Comparison of ENCODE assay signal across 17 cellular contexts in genomic region chr13:27012482-27013197, GRCh38.
DNase-seq lines count a peak whose midpoint lies in the region; ATAC-seq, FAIRE-seq and TF ChIP-seq lines count a peak whose summit lies in the region.
"Had no signal": no experiment of that assay in that cellular context is flagged by ENCODE, and none has a peak within 500 bp of the region (broad histone marks: within the 10 kb centered on the region; RNA-seq: fewer than 3 reads in every experiment).

No MANE protein-coding gene starts in this region.

- H3K27me3 ChIP-seq in RWPE2 (ENCODE audit: insufficient read depth, poor library complexity, severe bottlenecking) = no peaks in the 10 kb centered on the region
- no peaks in the 10 kb centered on the region for H3K27me3 ChIP-seq in naive thymus-derived CD4-positive, alpha-beta T cell (ENCODE audit: control insufficient read depth in 2 of 2, insufficient read depth in 2 of 2, low read length in 2 of 2)
- H3K27me3 ChIP-seq: dorsolateral prefrontal cortex, testis had no signal

- no peak for TF ChIP-seq CTCF in RWPE2 (IDR thresholded peaks at IDR 0.05; ENCODE audit: poor library complexity, severe bottlenecking)

- no peaks in the 10 kb centered on the region for H3K9me3 ChIP-seq in RWPE2 (ENCODE audit: severe bottlenecking)
- no peaks in the 10 kb centered on the region for H3K9me3 ChIP-seq in naive thymus-derived CD4-positive, alpha-beta T cell (ENCODE audit: control insufficient read depth in 2 of 3, low read length in 3 of 3)
- H3K9me3 ChIP-seq: testis had no signal

- DNase-seq in activated naive CD8-positive, alpha-beta T cell treated with anti-CD3 and anti-CD28 coated beads, Interleukin-2, amount 50 U/mL, for 24 hours = no peak
- DNase-seq in activated naive CD8-positive, alpha-beta T cell treated with anti-CD3 and anti-CD28 coated beads for 36 hours = no peak
- no peak for DNase-seq in RWPE2 (ENCODE audit: low spot score)
- DNase-seq in fibroblast of the conjunctiva (ENCODE audit: low read depth) = peak; percentile 20
- peak; percentile 20 for DNase-seq in urothelium cell line (ENCODE audit: low spot score)
- DNase-seq in naive thymus-derived CD4-positive, alpha-beta T cell = no peak
- DNase-seq: dorsolateral prefrontal cortex; natural killer cell; NCI-H187; OCI-M1; stimulated activated CD4-positive, alpha-beta T cell treated with anti-CD3 and anti-CD28 coated beads, Interleukin-1b, Interleukin-23, amount 100 ng/mL, for 48 hours; testis had no signal

- H3K36me3 ChIP-seq in RWPE2 (ENCODE audit: low read depth) = no peaks in the 10 kb centered on the region
- H3K36me3 ChIP-seq in naive thymus-derived CD4-positive, alpha-beta T cell (ENCODE audit: control insufficient read depth in 2 of 3, insufficient read depth in 3 of 3, low read length in 3 of 3) = no peaks in the 10 kb centered on the region

- no peaks in the 10 kb centered on the region for H3K36me3 Mint-ChIP-seq in activated naive CD8-positive, alpha-beta T cell treated with anti-CD3 and anti-CD28 coated beads, Interleukin-2, amount 50 U/mL, for 24 hours (ENCODE audit: low read depth)
- H3K36me3 Mint-ChIP-seq in activated naive CD8-positive, alpha-beta T cell treated with anti-CD3 and anti-CD28 coated beads for 36 hours = no peaks in the 10 kb centered on the region
- peaks cover 0 to 3% (median 0%) of the 10 kb centered on the region in 5 donors for H3K36me3 Mint-ChIP-seq in naive thymus-derived CD4-positive, alpha-beta T cell
- H3K36me3 Mint-ChIP-seq: natural killer cell had no signal

- H3K4me1 ChIP-seq in RWPE2 (ENCODE audit: insufficient read depth, poor library complexity, severe bottlenecking) = no peaks in the 10 kb centered on the region
- H3K4me1 ChIP-seq in naive thymus-derived CD4-positive, alpha-beta T cell (ENCODE audit: control insufficient read depth in 2 of 2, insufficient read depth in 2 of 2, low read length in 2 of 2) = no peaks in the 10 kb centered on the region
- H3K4me1 ChIP-seq: testis had no signal

- intact Hi-C loops in naive thymus-derived CD4-positive, alpha-beta T cell (cut with micrococcal nuclease) = no loop called here

- H3K4me1 Mint-ChIP-seq in activated naive CD8-positive, alpha-beta T cell treated with anti-CD3 and anti-CD28 coated beads, Interleukin-2, amount 50 U/mL, for 24 hours = peaks cover 4% of the 10 kb centered on the region
- no peaks in the 10 kb centered on the region for H3K4me1 Mint-ChIP-seq in activated naive CD8-positive, alpha-beta T cell treated with anti-CD3 and anti-CD28 coated beads for 36 hours
- H3K4me1 Mint-ChIP-seq in naive thymus-derived CD4-positive, alpha-beta T cell = no peaks in the 10 kb centered on the region
- H3K4me1 Mint-ChIP-seq: natural killer cell had no signal

- no peaks in the 10 kb centered on the region for H3K9me3 Mint-ChIP-seq in activated naive CD8-positive, alpha-beta T cell treated with anti-CD3 and anti-CD28 coated beads, Interleukin-2, amount 50 U/mL, for 24 hours
- H3K9me3 Mint-ChIP-seq in activated naive CD8-positive, alpha-beta T cell treated with anti-CD3 and anti-CD28 coated beads for 36 hours = no peaks in the 10 kb centered on the region
- no peaks in the 10 kb centered on the region for H3K9me3 Mint-ChIP-seq in naive thymus-derived CD4-positive, alpha-beta T cell
- H3K9me3 Mint-ChIP-seq: activated T-helper 2 cell treated with anti-CD3 and anti-CD28 coated beads, Interferon-gamma antibody, Interleukin-2, Interleukin-4, amounts not matched to agents 10 μg/mL and 5 μg/mL and 100 μg/mL, durations not matched to agents 14 hours and 24 hours and 36 hours; natural killer cell had no signal

- POLR2A ChIA-PET in naive thymus-derived CD4-positive, alpha-beta T cell (lab: Charles Lee) = no interaction called here

- H3K27me3 Mint-ChIP-seq in activated naive CD8-positive, alpha-beta T cell treated with anti-CD3 and anti-CD28 coated beads, Interleukin-2, amount 50 U/mL, for 24 hours = peaks cover 5% of the 10 kb centered on the region
- H3K27me3 Mint-ChIP-seq in activated naive CD8-positive, alpha-beta T cell treated with anti-CD3 and anti-CD28 coated beads for 36 hours = peaks cover 2% of the 10 kb centered on the region
- H3K27me3 Mint-ChIP-seq in naive thymus-derived CD4-positive, alpha-beta T cell = peaks cover 3 to 20% (median 7%) of the 10 kb centered on the region in 5 donors

- no peak for FAIRE-seq in urothelium cell line (lab: Jason Lieb, UNC)

- H3K27ac Mint-ChIP-seq in activated naive CD8-positive, alpha-beta T cell treated with anti-CD3 and anti-CD28 coated beads, Interleukin-2, amount 50 U/mL, for 24 hours = no peak overlapping the region
- no peak overlapping the region for H3K27ac Mint-ChIP-seq in activated naive CD8-positive, alpha-beta T cell treated with anti-CD3 and anti-CD28 coated beads for 36 hours
- H3K27ac Mint-ChIP-seq in naive thymus-derived CD4-positive, alpha-beta T cell = no peak overlapping the region
- H3K27ac Mint-ChIP-seq: activated T-helper 2 cell treated with anti-CD3 and anti-CD28 coated beads, Interferon-gamma antibody, Interleukin-2, Interleukin-4, amounts not matched to agents 10 μg/mL and 5 μg/mL and 100 μg/mL, durations not matched to agents 14 hours and 24 hours and 36 hours; natural killer cell had no signal

- no peak overlapping the region for H3K27ac ChIP-seq in RWPE2 (ENCODE audit: poor library complexity, severe bottlenecking)
- no peak overlapping the region for H3K27ac ChIP-seq in naive thymus-derived CD4-positive, alpha-beta T cell (ENCODE audit: low read depth, low read length)
- H3K27ac ChIP-seq: C4-2B, dorsolateral prefrontal cortex, testis, VCaP had no signal

- CTCF ChIA-PET in naive thymus-derived CD4-positive, alpha-beta T cell (lab: Charles Lee) = no interaction called here

- peak; percentile 49 for ATAC-seq in activated naive CD8-positive, alpha-beta T cell treated with anti-CD3 and anti-CD28 coated beads, Interleukin-2, amount 50 U/mL, for 24 hours
- ATAC-seq in RWPE2 (ENCODE audit: low read depth) (peak; percentile 73), HG03045 (IDR thresholded peaks at IDR 0.05; ENCODE audit: unreplicated experiment) (no peak), HG03439 (IDR thresholded peaks at IDR 0.05; ENCODE audit: unreplicated experiment) (no peak)
- no peak for ATAC-seq in naive thymus-derived CD4-positive, alpha-beta T cell
- ATAC-seq: natural killer cell had no signal

- H3K4me3 ChIP-seq in RWPE2 (ENCODE audit: severe bottlenecking) = no peak overlapping the region
- H3K4me3 ChIP-seq in naive thymus-derived CD4-positive, alpha-beta T cell (ENCODE audit: low read length) = no peak overlapping the region
- H3K4me3 ChIP-seq: dorsolateral prefrontal cortex, testis had no signal

- no peak overlapping the region for H3K4me3 Mint-ChIP-seq in activated naive CD8-positive, alpha-beta T cell treated with anti-CD3 and anti-CD28 coated beads, Interleukin-2, amount 50 U/mL, for 24 hours
- H3K4me3 Mint-ChIP-seq in activated naive CD8-positive, alpha-beta T cell treated with anti-CD3 and anti-CD28 coated beads for 36 hours = no peak overlapping the region
- no peak overlapping the region for H3K4me3 Mint-ChIP-seq in naive thymus-derived CD4-positive, alpha-beta T cell
- H3K4me3 Mint-ChIP-seq: natural killer cell had no signal

Comparison
In these comparisons a context has a peak if more than half of its experiments do, and no peak if none do; other contexts are left out.
1. ATAC-seq: peak in activated naive CD8-positive, alpha-beta T cell treated with anti-CD3 and anti-CD28 coated beads, Interleukin-2, amount 50 U/mL, for 24 hours (single experiment) and RWPE2 (single experiment); none in HG03045 (single experiment), HG03439 (single experiment) and naive thymus-derived CD4-positive, alpha-beta T cell (single experiment).
2. DNase-seq: peak in fibroblast of the conjunctiva (single experiment) and urothelium cell line (single experiment); none in activated naive CD8-positive, alpha-beta T cell treated with anti-CD3 and anti-CD28 coated beads, Interleukin-2, amount 50 U/mL, for 24 hours (single experiment), activated naive CD8-positive, alpha-beta T cell treated with anti-CD3 and anti-CD28 coated beads for 36 hours (single experiment), RWPE2 (single experiment) and naive thymus-derived CD4-positive, alpha-beta T cell (0 of 9).